In genomic region chr14:52821805-52822250, GRCh38 we compare ENCODE assay signal across 19 cellular contexts.
"Had no signal": no experiment of that assay in that cellular context is flagged by ENCODE, and none has a peak within 500 bp of the region (broad histone marks: within the 10 kb centered on the region; RNA-seq: fewer than 3 reads in every experiment).

No MANE protein-coding gene starts in this region.

- ATAC-seq: gastrocnemius medialis; heart right ventricle; naive thymus-derived CD4-positive, alpha-beta T cell had no signal

- H3K27ac Mint-ChIP-seq: naive thymus-derived CD4-positive, alpha-beta T cell; nephron progenitor cell had no signal

- H3K27me3 ChIP-seq: dorsolateral prefrontal cortex, gastrocnemius medialis, heart right ventricle, ovary, right atrium auricular region, suprapubic skin, tibial artery, upper lobe of left lung had no signal

- H3K4me3 Mint-ChIP-seq: naive thymus-derived CD4-positive, alpha-beta T cell; nephron progenitor cell had no signal

- DNase-seq: central memory CD4-positive, alpha-beta T cell; dorsolateral prefrontal cortex; effector CD8-positive, alpha-beta T cell; gastrocnemius medialis; heart right ventricle; islet precursor cell; left ventricle myocardium inferior; naive thymus-derived CD4-positive, alpha-beta T cell; nephron progenitor cell; ovary; stimulated activated CD4-positive, alpha-beta T cell treated with anti-CD3 and anti-CD28 coated beads, Interleukin-2, amount 100 ng/mL, for 48 hours; stimulated activated naive CD4-positive, alpha-beta T cell treated with Interleukin-2 at 50 U/mL for 16 hours; tibial artery; upper lobe of left lung had no signal

- H3K36me3 Mint-ChIP-seq: naive thymus-derived CD4-positive, alpha-beta T cell had no signal

- H3K4me2 ChIP-seq: smooth muscle cell had no signal

- H3K4me1 Mint-ChIP-seq: nephron progenitor cell had no signal

- H3K36me3 ChIP-seq: gastrocnemius medialis, heart right ventricle, left ventricle myocardium inferior, neutrophil, ovary, right atrium auricular region, suprapubic skin, tibial artery, upper lobe of left lung had no signal

- H3K9me3 Mint-ChIP-seq: naive thymus-derived CD4-positive, alpha-beta T cell; nephron progenitor cell had no signal

- H3K4me1 ChIP-seq: gastrocnemius medialis had no signal

- H3K27ac ChIP-seq: coronary artery, dorsolateral prefrontal cortex, gastrocnemius medialis, heart right ventricle, left ventricle myocardium inferior, neutrophil, ovary, right atrium auricular region, suprapubic skin, tibial artery, upper lobe of left lung had no signal

- H3K4me3 ChIP-seq: coronary artery, dorsolateral prefrontal cortex, gastrocnemius medialis, heart right ventricle, left ventricle myocardium inferior, ovary, right atrium auricular region, smooth muscle cell, suprapubic skin, tibial artery, upper lobe of left lung had no signal

- H3K9me3 ChIP-seq: gastrocnemius medialis, heart right ventricle, left ventricle myocardium inferior, neutrophil, ovary, right atrium auricular region, suprapubic skin, tibial artery, upper lobe of left lung had no signal
